Comparison of ENCODE assay signal across 18 cellular contexts in genomic region chr7:74203956-74204615, GRCh38. TPM values are rescaled to one million over a fixed set of nuclear protein-coding genes. Genes with fewer than 3 reads are reported as not detected.
DNase-seq lines count a peak whose midpoint lies in the region; ATAC-seq and TF ChIP-seq lines count a peak whose summit lies in the region.
"Had no signal": no experiment of that assay in that cellular context is flagged by ENCODE, and none has a peak within 500 bp of the region (broad histone marks: within the 10 kb centered on the region; RNA-seq: fewer than 3 reads in every experiment).

No MANE protein-coding gene starts in this region.

- no peak for TF ChIP-seq CTCF in H9 (conservative IDR thresholded peaks at IDR 0.05)

- peaks cover 9% of the 10 kb centered on the region for H3K36me3 Mint-ChIP-seq in T-helper 2 cell treated with Interferon-gamma antibody and Interleukin-4, amounts not matched to agents 5 μg/mL and 100 μg/mL, for 36 hours (ENCODE audit: low read depth)
- H3K36me3 Mint-ChIP-seq in H9 (ENCODE audit: insufficient read depth in 1 of 3, low read depth in 3 of 3), result 0 out of 7 replicates have a peak, but pooled peaks cover 0 to 3% (median 0%) of the 10 kb centered on the region in 3 experiments
- H3K36me3 Mint-ChIP-seq in central memory CD8-positive, alpha-beta T cell (ENCODE audit: insufficient read depth), result peaks cover 2% of the 10 kb centered on the region
- H3K36me3 Mint-ChIP-seq in stimulated activated memory B cell treated with anti-CD40 and anti-IgM and Interleukin-4, amounts not matched to agents 10 μg/mL and 1 μg/mL and 100 μg/mL, for 72 hours, result no peaks in the 10 kb centered on the region
- H3K36me3 Mint-ChIP-seq: CD4-positive, alpha-beta memory T cell had no signal

- H2BK120ac ChIP-seq in H9 (ENCODE audit: low read depth, low read length, poor library complexity, severe bottlenecking), result no peak overlapping the region

- no peaks in the 10 kb centered on the region for H3K4me1 ChIP-seq in H9 (ENCODE audit: insufficient read depth, low read length)

- no peak overlapping the region for H3K4me2 ChIP-seq in H9 (ENCODE audit: insufficient read depth, insufficient read length, low read length)
- H3K4me2 ChIP-seq: SK-N-SH had no signal

- no peak overlapping the region for H3K4me3 Mint-ChIP-seq in T-helper 2 cell treated with Interferon-gamma antibody and Interleukin-4, amounts not matched to agents 5 μg/mL and 100 μg/mL, for 36 hours
- 0 out of 5 replicates have a peak overlapping the region, but pooled peaks of 1 of the 2 experiments have one; percentile 17 for H3K4me3 Mint-ChIP-seq in H9
- H3K4me3 Mint-ChIP-seq in central memory CD8-positive, alpha-beta T cell, result no peak overlapping the region
- H3K4me3 Mint-ChIP-seq in stimulated activated memory B cell treated with anti-CD40 and anti-IgM and Interleukin-4, amounts not matched to agents 10 μg/mL and 1 μg/mL and 100 μg/mL, for 72 hours, result peak overlapping the region; percentile 6
- H3K4me3 Mint-ChIP-seq: CD4-positive, alpha-beta memory T cell had no signal

- no peaks in the 10 kb centered on the region for H3K79me1 ChIP-seq in H9 (ENCODE audit: insufficient read depth, low read depth, low read length, poor library complexity, severe bottlenecking)

- H4K5ac ChIP-seq in H9 (ENCODE audit: insufficient read length, low read depth, low read length), result peak overlapping the region; percentile 98

- H4K20me1 ChIP-seq in H9 (ENCODE audit: control insufficient read depth, insufficient read depth, insufficient read length), result peaks cover 3% of the 10 kb centered on the region

- H3K9me3 ChIP-seq in H9 (ENCODE audit: control insufficient read depth, low read depth, low read length), result no peaks in the 10 kb centered on the region
- H3K9me3 ChIP-seq: SK-N-SH had no signal

- peaks cover 19% of the 10 kb centered on the region for H3K4me1 Mint-ChIP-seq in T-helper 2 cell treated with Interferon-gamma antibody and Interleukin-4, amounts not matched to agents 5 μg/mL and 100 μg/mL, for 36 hours (ENCODE audit: low read depth)
- peaks cover 3 to 4% of the 10 kb centered on the region in 2 experiments for H3K4me1 Mint-ChIP-seq in H9
- H3K4me1 Mint-ChIP-seq in central memory CD8-positive, alpha-beta T cell, result peaks cover 16% of the 10 kb centered on the region
- H3K4me1 Mint-ChIP-seq in stimulated activated memory B cell treated with anti-CD40 and anti-IgM and Interleukin-4, amounts not matched to agents 10 μg/mL and 1 μg/mL and 100 μg/mL, for 72 hours, result peaks cover 55% of the 10 kb centered on the region

- H2BK15ac ChIP-seq in H9 (ENCODE audit: low read depth, low read length), result no peak overlapping the region

- peak overlapping the region; percentile 87 for H3K18ac ChIP-seq in H9 (ENCODE audit: insufficient read length, low read depth, low read length)

- H3K27me3 ChIP-seq in H9 (ENCODE audit: insufficient read depth, low read length), result no peaks in the 10 kb centered on the region

- ATAC-seq in central memory CD8-positive, alpha-beta T cell (replicated peaks; ENCODE audit: extremely low read depth, poor library complexity, severe bottlenecking), result no peak
- ATAC-seq in stimulated activated memory B cell treated with anti-CD40 and anti-IgM and Interleukin-4, amounts not matched to agents 10 μg/mL and 1 μg/mL and 100 μg/mL, for 72 hours, result no peak

- H2AK5ac ChIP-seq in H9 (ENCODE audit: insufficient read length, low read length), result no peak overlapping the region

- no peak overlapping the region for H3K23ac ChIP-seq in H9 (ENCODE audit: insufficient read length, low read depth, low read length)

- peaks cover 2% of the 10 kb centered on the region for H3K27me3 Mint-ChIP-seq in T-helper 2 cell treated with Interferon-gamma antibody and Interleukin-4, amounts not matched to agents 5 μg/mL and 100 μg/mL, for 36 hours (ENCODE audit: low read depth)
- no peaks in the 10 kb centered on the region; the same call in none of the 2 replicates for H3K27me3 Mint-ChIP-seq in H9 (ENCODE audit: low read depth)
- no peaks in the 10 kb centered on the region for H3K27me3 Mint-ChIP-seq in central memory CD8-positive, alpha-beta T cell
- no peaks in the 10 kb centered on the region for H3K27me3 Mint-ChIP-seq in stimulated activated memory B cell treated with anti-CD40 and anti-IgM and Interleukin-4, amounts not matched to agents 10 μg/mL and 1 μg/mL and 100 μg/mL, for 72 hours
- H3K27me3 Mint-ChIP-seq: CD4-positive, alpha-beta memory T cell had no signal

- peak overlapping the region; percentile 22 for H3K27ac Mint-ChIP-seq in T-helper 2 cell treated with Interferon-gamma antibody and Interleukin-4, amounts not matched to agents 5 μg/mL and 100 μg/mL, for 36 hours
- H3K27ac Mint-ChIP-seq in H9, result no peak overlapping the region
- peak overlapping the region; percentile 92 for H3K27ac Mint-ChIP-seq in central memory CD8-positive, alpha-beta T cell (ENCODE audit: low read depth)
- H3K27ac Mint-ChIP-seq in stimulated activated memory B cell treated with anti-CD40 and anti-IgM and Interleukin-4, amounts not matched to agents 10 μg/mL and 1 μg/mL and 100 μg/mL, for 72 hours, result peak overlapping the region; percentile 47
- H3K27ac Mint-ChIP-seq: CD4-positive, alpha-beta memory T cell had no signal

- no peak overlapping the region for H4K8ac ChIP-seq in H9 (replicated peaks; ENCODE audit: insufficient read length, low read depth, low read length)

- no peak overlapping the region for H3T11ph ChIP-seq in H9 (ENCODE audit: low read length)

- H4K91ac ChIP-seq in H9 (ENCODE audit: insufficient read length, low read depth, low read length), result peak overlapping the region; percentile 89

- no CpG with 5 or more reads among the region's 1 CpG for WGBS in H9 (ENCODE audit: extremely low coverage, insufficient read length, low lambda C conversion rate)

- no peak overlapping the region for H3K4ac ChIP-seq in H9 (ENCODE audit: low read depth, low read length)

- peaks cover 2% of the 10 kb centered on the region for H3K23me2 ChIP-seq in H9 (ENCODE audit: insufficient read length, low read depth, low read length, poor library complexity, severe bottlenecking)

- no peak overlapping the region for H3K9ac ChIP-seq in H9 (ENCODE audit: extremely low read depth, insufficient read length, low read length)
- H3K9ac ChIP-seq: SK-N-SH had no signal

- H3K56ac ChIP-seq in H9 (ENCODE audit: insufficient read length, low read depth, low read length), result peak overlapping the region; percentile 62

- no peak overlapping the region for H3K27ac ChIP-seq in H9 (ENCODE audit: insufficient read length, low read depth, low read length)

- H2BK5ac ChIP-seq in H9 (ENCODE audit: insufficient read length, low read length), result no peak overlapping the region

- H2AFZ ChIP-seq in H9 (ENCODE audit: low read length), result no peak overlapping the region

- H3K9me3 Mint-ChIP-seq in T-helper 2 cell treated with Interferon-gamma antibody and Interleukin-4, amounts not matched to agents 5 μg/mL and 100 μg/mL, for 36 hours, result no peaks in the 10 kb centered on the region
- H3K9me3 Mint-ChIP-seq in H9, result no peaks in the 10 kb centered on the region
- H3K9me3 Mint-ChIP-seq in central memory CD8-positive, alpha-beta T cell, result no peaks in the 10 kb centered on the region
- H3K9me3 Mint-ChIP-seq in stimulated activated memory B cell treated with anti-CD40 and anti-IgM and Interleukin-4, amounts not matched to agents 10 μg/mL and 1 μg/mL and 100 μg/mL, for 72 hours, result no peaks in the 10 kb centered on the region

- no peak overlapping the region for H3K14ac ChIP-seq in H9 (ENCODE audit: insufficient read depth, low read length)

- no peak overlapping the region for H2BK20ac ChIP-seq in H9 (ENCODE audit: low read depth, low read length, poor library complexity, severe bottlenecking)

- no peak overlapping the region for H2BK12ac ChIP-seq in H9 (ENCODE audit: insufficient read length, low read depth, low read length)

- H3K79me2 ChIP-seq in H9 (ENCODE audit: insufficient read depth, low read length), result no peaks in the 10 kb centered on the region

- no peak for DNase-seq in T-helper 2 cell treated with Interferon-gamma antibody and Interleukin-4, amounts not matched to agents 5 μg/mL and 100 μg/mL, for 36 hours (ENCODE audit: low spot score)
- DNase-seq in T-helper 2 cell (no peak), H9 (no peak), H4 (ENCODE audit: low spot score) (no peak), mucosa of gallbladder (ENCODE audit: low spot score) (no peak), RPMI8226 (no peak)
- DNase-seq in central memory CD8-positive, alpha-beta T cell (ENCODE audit: low spot score in 2 of 2), result no peak
- DNase-seq: 8988T; Calu3; CD4-positive, alpha-beta memory T cell; H7; NCI-H1105 treated with DMSO at 0.1 percent for 48 hours; NCI-H2081 treated with DMSO at 0.1 percent for 48 hours; NCI-H446 treated with DMSO at 0.1 percent for 48 hours; NK-92 treated with Interleukin-12 subunit alpha and Interleukin-12 subunit beta, amount 100 ng/mL, for 24 hours; SHP77; SK-N-SH had no signal

RNA-seq across cellular contexts. Expression of gene LAT2, which starts 5.7 kb away (rescaled TPM):
- total RNA-seq in H9 (2021) (0.50 and 0.66 TPM in 2 replicates), mucosa of gallbladder (25.1 TPM)
- total RNA-seq in H4 (2014; rRNA removed; shearing (Covaris generic)), result not detected in 2 replicates

RNA-seq across cellular contexts. Expression of gene EIF4H, which starts 29.9 kb away (rescaled TPM):
- total RNA-seq in H9 (2021) (363 and 367 TPM in 2 replicates), mucosa of gallbladder (210 TPM)
- total RNA-seq in H4 (2014; rRNA removed; shearing (Covaris generic)), result 219 and 223 TPM in 2 replicates

RNA-seq across cellular contexts. Expression of gene RFC2, which starts 50.1 kb away (rescaled TPM):
- total RNA-seq in H9 (2021) (73.6 and 76.6 TPM in 2 replicates), mucosa of gallbladder (19.6 TPM)
- 80.6 and 97.3 TPM in 2 replicates for total RNA-seq in H4 (2014; rRNA removed; shearing (Covaris generic))

Comparison
In these comparisons a context has a peak if more than half of its experiments do, and no peak if none do; other contexts are left out.
1. H3K27ac Mint-ChIP-seq: peak in T-helper 2 cell treated with Interferon-gamma antibody and Interleukin-4, amounts not matched to agents 5 μg/mL and 100 μg/mL, for 36 hours (single experiment), central memory CD8-positive, alpha-beta T cell (single experiment) and stimulated activated memory B cell treated with anti-CD40 and anti-IgM and Interleukin-4, amounts not matched to agents 10 μg/mL and 1 μg/mL and 100 μg/mL, for 72 hours (single experiment); none in H9 (0 of 3).
2. RNA of gene LAT2, which starts 5.7 kb away (total RNA-seq): 25.1 TPM in mucosa of gallbladder (single experiment); 0.50 to 0.66 TPM in H9 and not detected in H4; every median in the first group is over 10 times any median in the second.